In genomic region chr10:11684341-11684716, GRCh38 we compare ENCODE assay signal across 8 cellular contexts. TPM values are rescaled to one million over a fixed set of nuclear protein-coding genes. Genes with fewer than 3 reads are reported as not detected.
A peak's percentile ranks its signal among the peaks of the same experiment; 100 is the strongest.
DNase-seq lines count a peak whose midpoint lies in the region; ATAC-seq and TF ChIP-seq lines count a peak whose summit lies in the region.
"Not testable (repeated sequence)": the region's sequence is repeated elsewhere in the genome, so short reads cannot be mapped to it uniquely, and the experiment has no call there.

No MANE protein-coding gene starts in this region.

- CTCF ChIA-PET in CD4-positive, alpha-beta T cell (lab: Charles Lee), result interaction anchor here (0.9 kb wide), 1 partner anchor 98 kb away, joined by 4 read pairs; no protein-coding TSS in a partner anchor

- H3K4me1 ChIP-seq in breast epithelium, result not testable (repeated sequence)
- peaks cover 22% of the 10 kb centered on the region for H3K4me1 ChIP-seq in lower lobe of right lung

- not testable (repeated sequence) for H3K36me3 ChIP-seq in breast epithelium, lower lobe of right lung

- DNase-seq in CD4-positive, alpha-beta T cell, result peak in 4 of 10 experiments; percentile 0 to 28 (median 12)
- DNase-seq in T-helper 2 cell treated with Interferon-gamma antibody and Interleukin-4, amounts not matched to agents 5 μg/mL and 100 μg/mL, for 36 hours (ENCODE audit: low spot score); breast epithelium (ENCODE audit: low spot score in 2 of 2): not testable (repeated sequence)
- peak; percentile 8 for DNase-seq in lower lobe of right lung

- H3K27ac ChIP-seq in CD4-positive, alpha-beta T cell (ENCODE audit: low read depth, low read length), result peak overlapping the region; percentile 88
- H3K27ac ChIP-seq in breast epithelium, result peak overlapping the region; percentile 89
- H3K27ac ChIP-seq in lower lobe of right lung, result peak overlapping the region; percentile 77

- H3K4me3 ChIP-seq in breast epithelium, result peak overlapping the region in 2 of 3 donors; percentile 41 to 56
- H3K4me3 ChIP-seq in lower lobe of right lung, result not testable (repeated sequence)

- intact Hi-C loops in CD4-positive, alpha-beta T cell (cut with DNase I, micrococcal nuclease), result loop anchor here (2.0 to 5.0 kb wide), 3 partner anchors 26 to 72 kb away; partner anchors contain the start of gene USP6NL (in 1 of the 2)
- intact Hi-C loops in breast epithelium (cut with DNase I; ENCODE audit: low total_unique reads); lower lobe of right lung (cut with DNase I): not testable (repeated sequence)

- H3K27me3 ChIP-seq in CD4-positive, alpha-beta T cell (ENCODE audit: control insufficient read depth, insufficient read depth, low read length); breast epithelium; lower lobe of right lung (ENCODE audit: low read depth): not testable (repeated sequence)

- POLR2A ChIA-PET in CD4-positive, alpha-beta T cell (lab: Charles Lee), result interaction anchor here (0.7 to 3.2 kb wide), 7 partner anchors 10 to 520 kb away, joined by 3 to 24 read pairs (median 9); no protein-coding TSS in a partner anchor

- H3K9me3 ChIP-seq in CD4-positive, alpha-beta T cell (ENCODE audit: control insufficient read depth, low read length); breast epithelium; lower lobe of right lung: not testable (repeated sequence)

- H3K27ac Mint-ChIP-seq in CD4-positive, alpha-beta T cell, result peak overlapping the region; percentile 98
- H3K27ac Mint-ChIP-seq in T-helper 2 cell treated with Interferon-gamma antibody and Interleukin-4, amounts not matched to agents 5 μg/mL and 100 μg/mL, for 36 hours, result peak overlapping the region; percentile 94
- H3K27ac Mint-ChIP-seq in stimulated activated naive CD8-positive, alpha-beta T cell treated with anti-CD3 and anti-CD28 coated beads, Interleukin-15, Interleukin-2, amounts not matched to agents 100 ng/mL and 50 ng/mL, for 24 hours, result peak overlapping the region; percentile 96

- peak overlapping the region; percentile 87 for H3K4me3 Mint-ChIP-seq in CD4-positive, alpha-beta T cell
- H3K4me3 Mint-ChIP-seq in T-helper 2 cell treated with Interferon-gamma antibody and Interleukin-4, amounts not matched to agents 5 μg/mL and 100 μg/mL, for 36 hours, result peak overlapping the region; percentile 84
- H3K4me3 Mint-ChIP-seq in stimulated activated naive CD8-positive, alpha-beta T cell treated with anti-CD3 and anti-CD28 coated beads, Interleukin-15, Interleukin-2, amounts not matched to agents 100 ng/mL and 50 ng/mL, for 24 hours, result peak overlapping the region; percentile 81

- H3K4me1 Mint-ChIP-seq in CD4-positive, alpha-beta T cell (ENCODE audit: low read depth), result peaks cover 73% of the 10 kb centered on the region
- peaks cover 18% of the 10 kb centered on the region for H3K4me1 Mint-ChIP-seq in T-helper 2 cell treated with Interferon-gamma antibody and Interleukin-4, amounts not matched to agents 5 μg/mL and 100 μg/mL, for 36 hours (ENCODE audit: low read depth)
- peaks cover 65% of the 10 kb centered on the region for H3K4me1 Mint-ChIP-seq in stimulated activated naive CD8-positive, alpha-beta T cell treated with anti-CD3 and anti-CD28 coated beads, Interleukin-15, Interleukin-2, amounts not matched to agents 100 ng/mL and 50 ng/mL, for 24 hours (ENCODE audit: low read depth)

- not testable (repeated sequence) for TF ChIP-seq POLR2A in breast epithelium (IDR thresholded peaks at IDR 0.05)

- not testable (repeated sequence) for H3K36me3 Mint-ChIP-seq in CD4-positive, alpha-beta T cell (ENCODE audit: low read depth); T-helper 2 cell treated with Interferon-gamma antibody and Interleukin-4, amounts not matched to agents 5 μg/mL and 100 μg/mL, for 36 hours (ENCODE audit: low read depth); stimulated activated naive CD8-positive, alpha-beta T cell treated with anti-CD3 and anti-CD28 coated beads, Interleukin-15, Interleukin-2, amounts not matched to agents 100 ng/mL and 50 ng/mL, for 24 hours (ENCODE audit: low read depth)

- H3K27me3 Mint-ChIP-seq in CD4-positive, alpha-beta T cell; stimulated activated naive CD8-positive, alpha-beta T cell treated with anti-CD3 and anti-CD28 coated beads, Interleukin-15, Interleukin-2, amounts not matched to agents 100 ng/mL and 50 ng/mL, for 24 hours: not testable (repeated sequence)
- H3K27me3 Mint-ChIP-seq in T-helper 2 cell treated with Interferon-gamma antibody and Interleukin-4, amounts not matched to agents 5 μg/mL and 100 μg/mL, for 36 hours (ENCODE audit: low read depth), result peaks cover 65% of the 10 kb centered on the region

- peak; percentile 53 for ATAC-seq in CD4-positive, alpha-beta T cell (ENCODE audit: poor library complexity)
- ATAC-seq in GM19043 (IDR thresholded peaks at IDR 0.05; ENCODE audit: low read depth, unreplicated experiment), result peak; percentile 12
- ATAC-seq in HG02642 (IDR thresholded peaks at IDR 0.05; ENCODE audit: poor library complexity, unreplicated experiment), result peak; percentile 12
- peak; percentile 7 for ATAC-seq in HG03521 (IDR thresholded peaks at IDR 0.05; ENCODE audit: unreplicated experiment)
- ATAC-seq in lower lobe of right lung, result not testable (repeated sequence)

- not testable (repeated sequence) for TF ChIP-seq CTCF in CD4-positive, alpha-beta T cell (IDR thresholded peaks at IDR 0.05); breast epithelium (IDR thresholded peaks at IDR 0.05); lower lobe of right lung (IDR thresholded peaks at IDR 0.05)

- not testable (repeated sequence) for H3K9me3 Mint-ChIP-seq in CD4-positive, alpha-beta T cell; T-helper 2 cell treated with Interferon-gamma antibody and Interleukin-4, amounts not matched to agents 5 μg/mL and 100 μg/mL, for 36 hours; stimulated activated naive CD8-positive, alpha-beta T cell treated with anti-CD3 and anti-CD28 coated beads, Interleukin-15, Interleukin-2, amounts not matched to agents 100 ng/mL and 50 ng/mL, for 24 hours

RNA-seq across cellular contexts. Expression of gene ECHDC3, which starts 57.9 kb away (rescaled TPM):
- total RNA-seq in CD4-positive, alpha-beta T cell, result 1 to 10 TPM; 1.5 to 1.6 TPM
- total RNA-seq in breast epithelium, result 100 to 1,000 TPM in 2 of 3 donors, 10 to 100 TPM in 1; 62.6 to 256 (median 132) TPM
- 29.5 TPM for total RNA-seq in lower lobe of right lung

Comparison
In these comparisons a context has a peak if more than half of its experiments do, and no peak if none do; other contexts are left out.
1. RNA of gene ECHDC3, which starts 57.9 kb away (total RNA-seq): 62.6 to 256 TPM in breast epithelium and 29.5 TPM in lower lobe of right lung (single experiment); 1.5 to 1.6 TPM in CD4-positive, alpha-beta T cell; every median in the first group is over 10 times any median in the second.
2. Peak in every context shown above with its lines, with median percentiles within 50 percentile points of each other: H3K27ac ChIP-seq, H3K27ac Mint-ChIP-seq and H3K4me3 Mint-ChIP-seq.